In the genomic region with DNA sequence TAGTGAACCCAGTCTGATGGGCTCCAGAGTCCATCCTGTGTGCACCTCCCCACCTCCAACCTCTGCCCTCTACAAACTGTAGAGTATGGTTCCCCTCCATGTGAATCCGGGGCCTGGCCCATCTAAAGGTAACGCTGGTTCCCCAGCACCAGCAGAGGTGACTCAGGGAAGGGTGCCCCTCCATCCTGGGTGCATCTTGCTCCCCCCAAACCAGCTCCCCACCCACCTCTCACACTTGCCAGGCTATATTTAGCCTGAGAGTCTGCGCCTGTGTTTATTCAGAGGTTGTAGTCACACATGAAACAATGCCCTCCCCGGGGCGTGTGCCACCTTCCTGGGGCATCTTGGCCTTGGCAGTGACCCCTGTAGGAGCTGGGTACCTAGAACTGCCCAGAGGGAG, we compare ENCODE assay signal across 29 cellular contexts. TPM values are rescaled to one million over a fixed set of nuclear protein-coding genes. Genes with fewer than 3 reads are reported as not detected.
A peak's percentile ranks its signal among the peaks of the same experiment; 100 is the strongest.
DNase-seq lines count a peak whose midpoint lies in the region; ATAC-seq, FAIRE-seq and TF ChIP-seq lines count a peak whose summit lies in the region.
"Had no signal": no experiment of that assay in that cellular context is flagged by ENCODE, and none has a peak within 500 bp of the region (broad histone marks: within the 10 kb centered on the region; RNA-seq: fewer than 3 reads in every experiment).

No MANE protein-coding gene starts in this region.

- peaks cover 19% of the 10 kb centered on the region for H3K4me1 Mint-ChIP-seq in CD8-positive, alpha-beta T cell (ENCODE audit: low read depth)
- H3K4me1 Mint-ChIP-seq in central memory CD8-positive, alpha-beta T cell = peaks cover 21% of the 10 kb centered on the region
- H3K4me1 Mint-ChIP-seq in activated naive CD8-positive, alpha-beta T cell treated with anti-CD3 and anti-CD28 coated beads, Interleukin-2, amount 50 U/mL, for 24 hours = peaks cover 6% of the 10 kb centered on the region
- H3K4me1 Mint-ChIP-seq: CD14-positive monocyte had no signal

- H3F3A ChIP-seq in OCI-LY1 (ENCODE audit: insufficient read depth, low read length) = 0 out of 2 replicates have a peak, but pooled peaks cover 4% of the 10 kb centered on the region

- WGBS in HepG2 (ENCODE audit: low lambda C conversion rate) = 16% methylated on average over 5 of the region's 5 CpGs
- 83 to 85% (median 84%) methylated on average over 5 of the region's 5 CpGs for WGBS in ovary, 3 donors

- POLR2A ChIA-PET in CD8-positive, alpha-beta T cell (lab: Charles Lee) = no interaction called here
- POLR2A ChIA-PET in HepG2 (lab: Yijun Ruan, JAX) = no interaction called here

- H3K4me1 ChIP-seq in CD8-positive, alpha-beta T cell (ENCODE audit: insufficient read depth, low read length) = no peaks in the 10 kb centered on the region
- H3K4me1 ChIP-seq in OCI-LY1 (ENCODE audit: insufficient read depth, low read length, severe bottlenecking) = peaks cover 21% of the 10 kb centered on the region
- H3K4me1 ChIP-seq in osteoblast (ENCODE audit: insufficient read depth, low read length) = no peaks in the 10 kb centered on the region
- no peaks in the 10 kb centered on the region for H3K4me1 ChIP-seq in HepG2 (ENCODE audit: insufficient read depth, low read length)
- H3K4me1 ChIP-seq in ovary (ENCODE audit: insufficient read depth) = no peaks in the 10 kb centered on the region
- H3K4me1 ChIP-seq: Caco-2 had no signal

- H3K9ac ChIP-seq in OCI-LY1 (ENCODE audit: low read length) (no peak overlapping the region), HepG2 (ENCODE audit: insufficient read depth, low read depth, low read length) (no peak overlapping the region)

- no peaks in the 10 kb centered on the region for H3K9me2 ChIP-seq in OCI-LY1 (ENCODE audit: low read depth, low read length)

- H3K27ac Mint-ChIP-seq in CD8-positive, alpha-beta T cell = peak overlapping the region; percentile 82
- peak overlapping the region; percentile 5 for H3K27ac Mint-ChIP-seq in central memory CD8-positive, alpha-beta T cell (ENCODE audit: low read depth)
- no peak overlapping the region for H3K27ac Mint-ChIP-seq in activated naive CD8-positive, alpha-beta T cell treated with anti-CD3 and anti-CD28 coated beads, Interleukin-2, amount 50 U/mL, for 24 hours
- H3K27ac Mint-ChIP-seq: B cell had no signal

- no peaks in the 10 kb centered on the region for H3K9me3 Mint-ChIP-seq in CD8-positive, alpha-beta T cell
- H3K9me3 Mint-ChIP-seq in central memory CD8-positive, alpha-beta T cell = no peaks in the 10 kb centered on the region
- H3K9me3 Mint-ChIP-seq in activated naive CD8-positive, alpha-beta T cell treated with anti-CD3 and anti-CD28 coated beads, Interleukin-2, amount 50 U/mL, for 24 hours = no peaks in the 10 kb centered on the region

- H4K20me1 ChIP-seq in OCI-LY1 (ENCODE audit: insufficient read depth, low read length) = no peaks in the 10 kb centered on the region
- no peaks in the 10 kb centered on the region for H4K20me1 ChIP-seq in osteoblast (ENCODE audit: insufficient read depth, low read length)
- H4K20me1 ChIP-seq in HepG2 (ENCODE audit: insufficient read depth, low read length) = no peaks in the 10 kb centered on the region

- TF ChIP-seq RAD21 in HepG2 (CRISPR knock-in tag; IDR thresholded peaks at IDR 0.05) = no peak

- TF ChIP-seq CTCF in CD8-positive, alpha-beta T cell (IDR thresholded peaks at IDR 0.05) = no peak
- TF ChIP-seq CTCF in OCI-LY1 (IDR thresholded peaks at IDR 0.05; ENCODE audit: low read length) = no peak
- TF ChIP-seq CTCF in osteoblast (IDR thresholded peaks at IDR 0.05; ENCODE audit: extremely low read depth, low read depth, low read length) = no peak
- no peak for TF ChIP-seq CTCF in HepG2 (CRISPR knock-in tag; IDR thresholded peaks at IDR 0.05)
- TF ChIP-seq CTCF in ovary (IDR thresholded peaks at IDR 0.05) = no peak

- peak; percentile 28 for ATAC-seq in CD8-positive, alpha-beta T cell
- no peak for ATAC-seq in central memory CD8-positive, alpha-beta T cell (replicated peaks; ENCODE audit: extremely low read depth, poor library complexity, severe bottlenecking)
- ATAC-seq in HepG2 (no peak), GM19035 (IDR thresholded peaks at IDR 0.05; ENCODE audit: unreplicated experiment) (no peak)
- no peak for ATAC-seq in activated naive CD8-positive, alpha-beta T cell treated with anti-CD3 and anti-CD28 coated beads, Interleukin-2, amount 50 U/mL, for 24 hours
- ATAC-seq: HCT116, SK-N-SH treated with all-trans-retinoic acid at 6 μM for 48 hours had no signal

- no peak overlapping the region for H3K4me3 Mint-ChIP-seq in CD8-positive, alpha-beta T cell
- no peak overlapping the region for H3K4me3 Mint-ChIP-seq in central memory CD8-positive, alpha-beta T cell
- no peak overlapping the region for H3K4me3 Mint-ChIP-seq in activated naive CD8-positive, alpha-beta T cell treated with anti-CD3 and anti-CD28 coated beads, Interleukin-2, amount 50 U/mL, for 24 hours
- H3K4me3 Mint-ChIP-seq: B cell, CD14-positive monocyte had no signal

- in situ Hi-C loops in HepG2 (cut with HindIII; ENCODE audit: extremely low pct_ligation_motif_present, low pct_unique_long_range_greater_than_20kb) = no loop called here

- CTCF ChIA-PET in CD8-positive, alpha-beta T cell (lab: Charles Lee) = interaction anchor here (1.1 to 1.2 kb wide), 2 partner anchors 12 to 60 kb away, joined by 3 to 4 read pairs; no protein-coding TSS in a partner anchor
- CTCF ChIA-PET in HepG2 (lab: Yijun Ruan, JAX; ENCODE audit: low intra/inter-chr PET ratio, low total read pairs) = no interaction called here

- no peak overlapping the region for H3K27ac ChIP-seq in CD8-positive, alpha-beta T cell (ENCODE audit: low read depth, low read length)
- H3K27ac ChIP-seq in OCI-LY1 (ENCODE audit: low read depth, low read length, poor library complexity, severe bottlenecking) (peak overlapping the region; percentile 61), osteoblast (ENCODE audit: low read depth, low read length) (no peak overlapping the region), HepG2 (ENCODE audit: extremely low read length, insufficient read depth, low read length) (no peak overlapping the region), ovary (no peak overlapping the region)
- H3K27ac ChIP-seq: PC-9 had no signal

- intact Hi-C loops in CD8-positive, alpha-beta T cell (cut with DNase I, micrococcal nuclease) = no loop called here
- intact Hi-C loops in HepG2 (cut with micrococcal nuclease; ENCODE audit: unreplicated experiment) (no loop called here), ovary (cut with DNase I) (no loop called here)

- no peaks in the 10 kb centered on the region for H3K27me3 Mint-ChIP-seq in CD8-positive, alpha-beta T cell (ENCODE audit: low read depth)
- no peaks in the 10 kb centered on the region for H3K27me3 Mint-ChIP-seq in central memory CD8-positive, alpha-beta T cell
- H3K27me3 Mint-ChIP-seq in activated naive CD8-positive, alpha-beta T cell treated with anti-CD3 and anti-CD28 coated beads, Interleukin-2, amount 50 U/mL, for 24 hours = no peaks in the 10 kb centered on the region

- H3K4me2 ChIP-seq in OCI-LY1 (ENCODE audit: low read length) (no peak overlapping the region), osteoblast (ENCODE audit: insufficient read depth, low read length) (no peak overlapping the region), HepG2 (ENCODE audit: low read depth, low read length) (no peak overlapping the region)
- H3K4me2 ChIP-seq: PC-9 had no signal

- DNase-seq in CD8-positive, alpha-beta T cell = no peak
- DNase-seq in central memory CD8-positive, alpha-beta T cell (ENCODE audit: low spot score in 2 of 2) = no peak
- DNase-seq in osteoblast (ENCODE audit: insufficient read length, low spot score, missing footprints) (peak; percentile 66), HepG2 (ENCODE audit: low spot score) (no peak), ovary (no peak)
- DNase-seq in activated naive CD8-positive, alpha-beta T cell treated with anti-CD3 and anti-CD28 coated beads, Interleukin-2, amount 50 U/mL, for 24 hours = no peak
- DNase-seq: Caco-2, DND-41, Karpas-422, MV-4-11, NCI-H1105 treated with DMSO at 0.1 percent for 48 hours, NCI-H1694, NCI-H2081, NCI-H2171 treated with DMSO at 0.1 percent for 48 hours, NCI-H524 treated with DMSO at 0.1 percent for 48 hours, PC-9, RPMI8226 had no signal

- no TSS peak for BruUV-seq in HepG2 (replicated peaks; lab: Mats Ljungman, UMichigan)

- TF ChIP-seq EP300 in HepG2 (IDR thresholded peaks at IDR 0.05; ENCODE audit: low read depth in 2 of 2, low read length in 2 of 2) (no peak), HepG2 (CRISPR knock-in tag; IDR thresholded peaks at IDR 0.05; ENCODE audit: borderline replicate concordance) (no peak), ovary (IDR thresholded peaks at IDR 0.05) (no peak)

- H3K79me2 ChIP-seq in OCI-LY1 (ENCODE audit: insufficient read depth, low read length) (no peaks in the 10 kb centered on the region), osteoblast (ENCODE audit: insufficient read depth, low read length) (no peaks in the 10 kb centered on the region), HepG2 (ENCODE audit: insufficient read depth, low read length) (no peaks in the 10 kb centered on the region)

- no peak overlapping the region for H3K4me3 ChIP-seq in CD8-positive, alpha-beta T cell (ENCODE audit: low read depth, low read length)
- H3K4me3 ChIP-seq in OCI-LY1 (ENCODE audit: low read depth, low read length, poor library complexity, severe bottlenecking) (no peak overlapping the region), osteoblast (ENCODE audit: insufficient read depth, low read length) (no peak overlapping the region), HepG2 (replicated peaks in 1 of 3; ENCODE audit: insufficient read depth in 1 of 3, low read depth in 2 of 3, low read length in 3 of 3) (no peak overlapping the region), ovary (no peak overlapping the region)
- H3K4me3 ChIP-seq: PC-9 had no signal

- H3K36me3 Mint-ChIP-seq in CD8-positive, alpha-beta T cell = no peaks in the 10 kb centered on the region
- peaks cover 2% of the 10 kb centered on the region for H3K36me3 Mint-ChIP-seq in central memory CD8-positive, alpha-beta T cell (ENCODE audit: insufficient read depth)
- no peaks in the 10 kb centered on the region for H3K36me3 Mint-ChIP-seq in activated naive CD8-positive, alpha-beta T cell treated with anti-CD3 and anti-CD28 coated beads, Interleukin-2, amount 50 U/mL, for 24 hours (ENCODE audit: low read depth)
- H3K36me3 Mint-ChIP-seq: CD14-positive monocyte had no signal

- no peaks in the 10 kb centered on the region for H3K36me3 ChIP-seq in CD8-positive, alpha-beta T cell (ENCODE audit: insufficient read depth, low read length)
- peaks cover 88% of the 10 kb centered on the region for H3K36me3 ChIP-seq in OCI-LY1 (ENCODE audit: insufficient read depth, low read length)
- no peaks in the 10 kb centered on the region for H3K36me3 ChIP-seq in osteoblast (ENCODE audit: insufficient read depth, low read length)
- no peaks in the 10 kb centered on the region for H3K36me3 ChIP-seq in HepG2 (replicated peaks in 1 of 2; ENCODE audit: control insufficient read depth in 1 of 2, insufficient read depth in 2 of 2, low read length in 2 of 2)
- no peaks in the 10 kb centered on the region for H3K36me3 ChIP-seq in ovary

- TF ChIP-seq POLR2A in HepG2 (IDR thresholded peaks at IDR 0.05; ENCODE audit: insufficient read depth in 1 of 2, low read depth in 2 of 2, low read length in 2 of 2) = no peak
- no peak for TF ChIP-seq POLR2A in ovary (IDR thresholded peaks at IDR 0.05)

- no peak for FAIRE-seq in HepG2 (lab: Jason Lieb, UNC)
- FAIRE-seq: A204.1, GM12891, H1, HTR-8/SVneo had no signal

- H2AFZ ChIP-seq in OCI-LY1 (ENCODE audit: low read length) (no peak overlapping the region), osteoblast (ENCODE audit: low read length) (no peak overlapping the region), HepG2 (ENCODE audit: low read length) (no peak overlapping the region)
- H2AFZ ChIP-seq: PC-9 had no signal

- no peaks in the 10 kb centered on the region for H3K27me3 ChIP-seq in CD8-positive, alpha-beta T cell (ENCODE audit: insufficient read depth, low read length)
- no peaks in the 10 kb centered on the region for H3K27me3 ChIP-seq in OCI-LY1 (ENCODE audit: insufficient read depth, low read length)
- peaks cover 6% of the 10 kb centered on the region for H3K27me3 ChIP-seq in osteoblast (ENCODE audit: insufficient read depth, low read length)
- peaks cover 0 to 1% of the 10 kb centered on the region in 2 experiments; a peak in 2 of 5 replicates for H3K27me3 ChIP-seq in HepG2 (ENCODE audit: control insufficient read depth in 1 of 2, insufficient read depth in 2 of 2, low read length in 2 of 2)
- H3K27me3 ChIP-seq in ovary = no peaks in the 10 kb centered on the region

- H3K9me3 ChIP-seq in CD8-positive, alpha-beta T cell (ENCODE audit: low read length) = no peaks in the 10 kb centered on the region
- H3K9me3 ChIP-seq in OCI-LY1 (ENCODE audit: low read length) (no peaks in the 10 kb centered on the region), osteoblast (ENCODE audit: low read depth, low read length) (no peaks in the 10 kb centered on the region), HepG2 (ENCODE audit: low read length) (no peaks in the 10 kb centered on the region), ovary (no peaks in the 10 kb centered on the region)
- H3K9me3 ChIP-seq: Caco-2 had no signal

RNA-seq across cellular contexts. Expression of gene RASAL1, which starts 26.2 kb away (rescaled TPM):
- total RNA-seq in CD8-positive, alpha-beta T cell = 1 to 10 TPM; 2.3 to 2.8 TPM
- total RNA-seq in osteoblast (not detected in 2 replicates), HepG2 (2016; rRNA removed; fragmentation: Illumina TruSeq; extraction: Trizol) (not detected in 2 replicates), ovary (1 to 10 TPM in 4 of 7 donors, under 1 TPM in 1, not detected in 2; 0.36 to 5.1 (median 1.3) TPM)
- total RNA-seq in HepG2 (2016; cell fraction: cytosol; rRNA removed; fragmentation: Illumina TruSeq; extraction: Trizol; ENCODE audit: low read depth) = 0.18 TPM in 1 of 2 replicates, not detected in the other
- total RNA-seq in HepG2 (2016; cell fraction: insoluble cytoplasmic fraction; rRNA removed; fragmentation: Illumina TruSeq; extraction: Trizol) = not detected in 2 replicates
- total RNA-seq in HepG2 (2016; cell fraction: membrane; rRNA removed; fragmentation: Illumina TruSeq; extraction: Trizol) = not detected in 2 replicates
- total RNA-seq in HepG2 (2016; cell fraction: nucleus; rRNA removed; fragmentation: Illumina TruSeq; extraction: Trizol) = not detected in 2 replicates
- polyA plus RNA-seq in HepG2 (2011; rRNA removed) (not detected in 2 replicates), ovary (under 1 TPM; 0.05 to 0.42 TPM)
- not detected in 2 replicates for polyA plus RNA-seq in HepG2 (2011; cell fraction: cytosol; rRNA removed)
- 0.07 and 0.31 TPM in 2 replicates for polyA plus RNA-seq in HepG2 (2011; cell fraction: nucleus; rRNA removed)
- not detected in 2 replicates for polyA plus RNA-seq in HepG2 (2012)
- 0.12 TPM in 1 of 2 replicates, not detected in the other for polyA plus RNA-seq in HepG2 (2016; cell fraction: cytosol; fragmentation: Illumina TruSeq; extraction: Trizol; ENCODE audit: low read depth)
- not detected in 2 replicates for polyA plus RNA-seq in HepG2 (2016; cell fraction: insoluble cytoplasmic fraction; fragmentation: Illumina TruSeq; extraction: Trizol; ENCODE audit: low read depth)
- not detected in 2 replicates for polyA plus RNA-seq in HepG2 (2016; cell fraction: membrane; fragmentation: Illumina TruSeq; extraction: Trizol; ENCODE audit: low read depth)
- polyA plus RNA-seq in HepG2 (2016; cell fraction: nucleus; fragmentation: Illumina TruSeq; extraction: Trizol; ENCODE audit: insufficient read depth, low read depth) = 0.72 TPM in 1 of 2 replicates, not detected in the other
- polyA minus RNA-seq in HepG2 (2011; rRNA and poly(A)+ RNA removed; ENCODE audit: low replicate concordance) = 0.30 TPM in 1 of 2 replicates, not detected in the other
- polyA minus RNA-seq in HepG2 (2011; cell fraction: cytosol; rRNA and poly(A)+ RNA removed) = not detected in 2 replicates
- polyA minus RNA-seq in HepG2 (2011; cell fraction: nucleus; rRNA and poly(A)+ RNA removed) = not detected in 2 replicates
- total RNA-seq: Caco-2, M059J had no signal
- polyA plus RNA-seq: CD14-positive monocyte had no signal

RNA-seq across cellular contexts. Expression of gene CFAP73, which starts 40.2 kb away (rescaled TPM):
- under 1 TPM; 0.54 to 0.86 TPM for total RNA-seq in CD8-positive, alpha-beta T cell
- not detected in 2 replicates for total RNA-seq in osteoblast
- not detected in 2 replicates for total RNA-seq in HepG2 (2016; rRNA removed; fragmentation: Illumina TruSeq; extraction: Trizol)
- not detected in 2 replicates for total RNA-seq in HepG2 (2016; cell fraction: cytosol; rRNA removed; fragmentation: Illumina TruSeq; extraction: Trizol; ENCODE audit: low read depth)
- total RNA-seq in HepG2 (2016; cell fraction: insoluble cytoplasmic fraction; rRNA removed; fragmentation: Illumina TruSeq; extraction: Trizol) = not detected in 2 replicates
- total RNA-seq in HepG2 (2016; cell fraction: membrane; rRNA removed; fragmentation: Illumina TruSeq; extraction: Trizol) = not detected in 2 replicates
- not detected in 2 replicates for total RNA-seq in HepG2 (2016; cell fraction: nucleus; rRNA removed; fragmentation: Illumina TruSeq; extraction: Trizol)
- polyA plus RNA-seq in HepG2 (2011; rRNA removed) = not detected in 2 replicates
- not detected in 2 replicates for polyA plus RNA-seq in HepG2 (2011; cell fraction: cytosol; rRNA removed)
- polyA plus RNA-seq in HepG2 (2011; cell fraction: nucleus; rRNA removed) = not detected in 2 replicates
- polyA plus RNA-seq in HepG2 (2012) = not detected in 2 replicates
- not detected in 2 replicates for polyA plus RNA-seq in HepG2 (2016; cell fraction: cytosol; fragmentation: Illumina TruSeq; extraction: Trizol; ENCODE audit: low read depth)
- polyA plus RNA-seq in HepG2 (2016; cell fraction: insoluble cytoplasmic fraction; fragmentation: Illumina TruSeq; extraction: Trizol; ENCODE audit: low read depth) = not detected in 2 replicates
- not detected in 2 replicates for polyA plus RNA-seq in HepG2 (2016; cell fraction: membrane; fragmentation: Illumina TruSeq; extraction: Trizol; ENCODE audit: low read depth)
- not detected in 2 replicates for polyA plus RNA-seq in HepG2 (2016; cell fraction: nucleus; fragmentation: Illumina TruSeq; extraction: Trizol; ENCODE audit: insufficient read depth, low read depth)
- polyA minus RNA-seq in HepG2 (2011; rRNA and poly(A)+ RNA removed; ENCODE audit: low replicate concordance) = not detected in 2 replicates
- not detected in 2 replicates for polyA minus RNA-seq in HepG2 (2011; cell fraction: cytosol; rRNA and poly(A)+ RNA removed)
- polyA minus RNA-seq in HepG2 (2011; cell fraction: nucleus; rRNA and poly(A)+ RNA removed) = not detected in 2 replicates
- total RNA-seq in ovary = 10 to 100 TPM in 1 of 7 donors, 1 to 10 TPM in 3, under 1 TPM in 1, not detected in 2; 0.72 to 38.3 (median 1.6) TPM
- polyA plus RNA-seq in ovary = under 1 TPM in 1 of 2 donors, not detected in 1; 0.15 TPM
- total RNA-seq: G401, M059J had no signal

RNA-seq across cellular contexts. Expression of gene DTX1, which starts 52.8 kb away (rescaled TPM):
- total RNA-seq in CD8-positive, alpha-beta T cell = 1 to 10 TPM; 4.6 to 4.7 TPM
- total RNA-seq in osteoblast = under 0.01 TPM in 2 replicates
- total RNA-seq in HepG2 (2016; rRNA removed; fragmentation: Illumina TruSeq; extraction: Trizol) = not detected in 2 replicates
- total RNA-seq in HepG2 (2016; cell fraction: cytosol; rRNA removed; fragmentation: Illumina TruSeq; extraction: Trizol; ENCODE audit: low read depth) = not detected in 2 replicates
- not detected in 2 replicates for total RNA-seq in HepG2 (2016; cell fraction: insoluble cytoplasmic fraction; rRNA removed; fragmentation: Illumina TruSeq; extraction: Trizol)
- total RNA-seq in HepG2 (2016; cell fraction: membrane; rRNA removed; fragmentation: Illumina TruSeq; extraction: Trizol) = not detected in 2 replicates
- total RNA-seq in HepG2 (2016; cell fraction: nucleus; rRNA removed; fragmentation: Illumina TruSeq; extraction: Trizol) = not detected in 2 replicates
- polyA plus RNA-seq in HepG2 (2011; rRNA removed) = not detected in 2 replicates
- polyA plus RNA-seq in HepG2 (2011; cell fraction: cytosol; rRNA removed) = not detected in 2 replicates
- polyA plus RNA-seq in HepG2 (2011; cell fraction: nucleus; rRNA removed) = not detected in 2 replicates
- not detected in 2 replicates for polyA plus RNA-seq in HepG2 (2012)
- not detected in 2 replicates for polyA plus RNA-seq in HepG2 (2016; cell fraction: cytosol; fragmentation: Illumina TruSeq; extraction: Trizol; ENCODE audit: low read depth)
- not detected in 2 replicates for polyA plus RNA-seq in HepG2 (2016; cell fraction: insoluble cytoplasmic fraction; fragmentation: Illumina TruSeq; extraction: Trizol; ENCODE audit: low read depth)
- polyA plus RNA-seq in HepG2 (2016; cell fraction: membrane; fragmentation: Illumina TruSeq; extraction: Trizol; ENCODE audit: low read depth) = not detected in 2 replicates
- polyA plus RNA-seq in HepG2 (2016; cell fraction: nucleus; fragmentation: Illumina TruSeq; extraction: Trizol; ENCODE audit: insufficient read depth, low read depth) = not detected in 2 replicates
- not detected in 2 replicates for polyA minus RNA-seq in HepG2 (2011; rRNA and poly(A)+ RNA removed; ENCODE audit: low replicate concordance)
- polyA minus RNA-seq in HepG2 (2011; cell fraction: cytosol; rRNA and poly(A)+ RNA removed) = not detected in 2 replicates
- not detected in 2 replicates for polyA minus RNA-seq in HepG2 (2011; cell fraction: nucleus; rRNA and poly(A)+ RNA removed)
- total RNA-seq in ovary = 1 to 10 TPM in 4 of 7 donors, under 1 TPM in 3; 0.56 to 5.5 (median 1.5) TPM
- polyA plus RNA-seq in ovary = 1 to 10 TPM; 2.1 to 2.4 TPM
- total RNA-seq: Caco-2, M059J had no signal
